In the genomic region with DNA sequence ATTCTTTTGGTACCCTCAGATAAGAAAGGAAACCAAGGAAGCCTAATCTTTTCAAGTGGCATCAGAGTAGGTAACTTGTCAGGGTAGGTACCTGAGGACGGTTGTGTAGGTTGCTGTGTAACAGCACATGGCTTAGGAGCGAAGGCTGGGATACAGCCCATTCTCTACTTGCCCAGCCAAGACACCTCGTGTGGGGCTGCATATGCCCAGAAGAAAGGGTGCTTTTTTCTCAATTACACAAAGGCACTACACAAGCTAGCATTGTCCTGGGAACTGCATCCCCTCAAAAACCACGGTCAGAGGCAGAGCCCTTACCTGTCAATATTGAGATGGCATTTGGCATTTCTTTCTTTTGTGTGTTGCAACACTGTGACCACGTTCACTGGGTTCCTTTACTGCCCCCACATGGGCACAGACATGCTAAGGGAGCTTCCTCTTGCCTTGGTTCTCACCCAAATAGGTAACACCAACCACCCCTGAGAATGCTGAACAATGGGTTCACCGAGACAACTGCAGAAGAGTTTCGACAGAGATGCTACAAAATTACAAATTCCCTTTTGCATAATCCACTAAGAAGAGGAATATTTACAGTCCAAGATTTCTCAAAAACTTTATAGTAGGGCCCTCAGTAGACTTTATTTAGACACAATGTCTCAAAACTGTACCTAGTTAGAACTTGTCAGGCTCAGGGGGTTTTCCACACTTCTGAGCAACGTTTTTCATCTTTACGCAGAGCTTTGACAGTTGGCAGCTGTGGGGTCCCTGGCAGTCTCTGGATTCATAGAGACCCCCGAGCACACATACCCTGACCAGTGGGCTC, we compare ENCODE assay signal across 1 cellular context.
TF ChIP-seq lines count a peak whose summit lies in the region.

No MANE protein-coding gene starts in this region.

TF ChIP-seq in SK-N-SH treated with all-trans-retinoic acid at 6 μM for 48 hours, 23 proteins besides CTCF, POLR2A, EP300 and RAD21 (continued from another document):
- TF ChIP-seq, protein P1, sequence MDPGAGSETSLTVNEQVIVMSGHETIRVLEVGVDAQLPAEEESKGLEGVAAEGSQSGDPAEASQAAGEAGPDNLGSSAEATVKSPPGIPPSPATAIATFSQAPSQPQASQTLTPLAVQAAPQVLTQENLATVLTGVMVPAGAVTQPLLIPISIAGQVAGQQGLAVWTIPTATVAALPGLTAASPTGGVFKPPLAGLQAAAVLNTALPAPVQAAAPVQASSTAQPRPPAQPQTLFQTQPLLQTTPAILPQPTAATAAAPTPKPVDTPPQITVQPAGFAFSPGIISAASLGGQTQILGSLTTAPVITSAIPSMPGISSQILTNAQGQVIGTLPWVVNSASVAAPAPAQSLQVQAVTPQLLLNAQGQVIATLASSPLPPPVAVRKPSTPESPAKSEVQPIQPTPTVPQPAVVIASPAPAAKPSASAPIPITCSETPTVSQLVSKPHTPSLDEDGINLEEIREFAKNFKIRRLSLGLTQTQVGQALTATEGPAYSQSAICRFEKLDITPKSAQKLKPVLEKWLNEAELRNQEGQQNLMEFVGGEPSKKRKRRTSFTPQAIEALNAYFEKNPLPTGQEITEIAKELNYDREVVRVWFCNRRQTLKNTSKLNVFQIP (CRISPR knock-in tag; IDR thresholded peaks at IDR 0.05; ENCODE audit: borderline replicate concordance, low read depth) = no peak
- TF ChIP-seq BACH2 (CRISPR knock-in tag; IDR thresholded peaks at IDR 0.05; ENCODE audit: borderline replicate concordance) = no peak
- TF ChIP-seq ZFP3 (CRISPR knock-in tag; IDR thresholded peaks at IDR 0.05) = no peak
- TF ChIP-seq CSDC2 (CRISPR knock-in tag; IDR thresholded peaks at IDR 0.05) = no peak
